Comparison of ENCODE assay signal across 1 cellular context in genomic region chr14:59358105-59358504, GRCh38.
TF ChIP-seq lines count a peak whose summit lies in the region.

No MANE protein-coding gene starts in this region.

TF ChIP-seq in A549, 52 proteins besides CTCF, POLR2A, EP300 and RAD21 (continued from another document):
- TF ChIP-seq PBX3 (IDR thresholded peaks at IDR 0.05): no peak
- no peak for TF ChIP-seq RFX5 (IDR thresholded peaks at IDR 0.05)
- TF ChIP-seq FOSL2 (IDR thresholded peaks at IDR 0.05): no peak
- peak; percentile 43; the same call in 1 of the 2 replicates for TF ChIP-seq FOSL2 (CRISPR knock-in tag; IDR thresholded peaks at IDR 0.05)
- no peak for TF ChIP-seq USF2 (IDR thresholded peaks at IDR 0.05)
- no peak for TF ChIP-seq ZSCAN20 (CRISPR knock-in tag; IDR thresholded peaks at IDR 0.05)
TF ChIP-seq in A549: peak in this region for 6.
